In the genomic region with DNA sequence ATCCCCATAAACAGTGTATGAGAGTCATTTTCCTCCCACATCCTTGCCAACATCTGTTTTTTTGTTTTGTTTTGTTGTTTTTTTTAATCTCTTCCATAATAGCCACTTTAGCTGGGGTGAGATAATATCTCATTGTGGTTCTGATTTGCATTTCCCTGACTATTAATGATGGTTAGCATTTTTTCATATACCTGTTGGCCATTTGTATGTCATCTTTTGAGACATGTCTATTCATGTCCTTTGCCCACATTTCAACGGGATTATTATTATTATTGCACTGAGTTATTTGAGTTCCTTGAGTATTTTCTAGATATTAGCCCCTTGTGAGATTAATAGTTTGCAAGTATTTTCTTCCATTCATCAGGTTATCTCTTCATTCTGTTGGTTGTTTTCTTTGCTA, we compare ENCODE assay signal across 24 cellular contexts.
"Had no signal": no experiment of that assay in that cellular context is flagged by ENCODE, and none has a peak within 500 bp of the region (broad histone marks: within the 10 kb centered on the region; RNA-seq: fewer than 3 reads in every experiment).

No MANE protein-coding gene starts in this region.

- DNase-seq: dermis blood vessel endothelial cell; dorsolateral prefrontal cortex; effector CD4-positive, alpha-beta T cell; effector memory CD4-positive, alpha-beta T cell; foreskin fibroblast; heart left ventricle; hypothalamus; immature natural killer cell; islet precursor cell; kidney; kidney glomerular epithelial cell; left cardiac atrium; left lung; left ventricle myocardium superior; lower lobe of right lung; mesendoderm; midbrain; naive thymus-derived CD4-positive, alpha-beta T cell had no signal

- ATAC-seq: gastroesophageal sphincter; heart left ventricle; left cardiac atrium; left lung; left ventricle myocardium superior; lower lobe of right lung; naive thymus-derived CD4-positive, alpha-beta T cell had no signal

- H3K27ac ChIP-seq: coronary artery, dorsolateral prefrontal cortex, esophagus muscularis mucosa, gastroesophageal sphincter, heart left ventricle, hepatocyte, left lung, lower lobe of right lung had no signal

- H3K4me1 ChIP-seq: left lung, lower lobe of right lung had no signal

- H3K36me3 ChIP-seq: esophagus muscularis mucosa, gastroesophageal sphincter, heart left ventricle, left lung, lower lobe of right lung had no signal

- H3K4me3 ChIP-seq: coronary artery, dorsolateral prefrontal cortex, esophagus muscularis mucosa, gastroesophageal sphincter, heart left ventricle, hepatocyte, left lung, lower lobe of right lung had no signal

- H3K79me2 ChIP-seq: hepatocyte had no signal

- H3K27me3 ChIP-seq: esophagus muscularis mucosa, gastroesophageal sphincter, heart left ventricle, left lung had no signal

- H2AFZ ChIP-seq: hepatocyte had no signal

- FAIRE-seq: colon, frontal cortex, kidney had no signal

- H3K4me2 ChIP-seq: hepatocyte had no signal
